8 cellular contexts compared by ENCODE assay signal in the genomic region with DNA sequence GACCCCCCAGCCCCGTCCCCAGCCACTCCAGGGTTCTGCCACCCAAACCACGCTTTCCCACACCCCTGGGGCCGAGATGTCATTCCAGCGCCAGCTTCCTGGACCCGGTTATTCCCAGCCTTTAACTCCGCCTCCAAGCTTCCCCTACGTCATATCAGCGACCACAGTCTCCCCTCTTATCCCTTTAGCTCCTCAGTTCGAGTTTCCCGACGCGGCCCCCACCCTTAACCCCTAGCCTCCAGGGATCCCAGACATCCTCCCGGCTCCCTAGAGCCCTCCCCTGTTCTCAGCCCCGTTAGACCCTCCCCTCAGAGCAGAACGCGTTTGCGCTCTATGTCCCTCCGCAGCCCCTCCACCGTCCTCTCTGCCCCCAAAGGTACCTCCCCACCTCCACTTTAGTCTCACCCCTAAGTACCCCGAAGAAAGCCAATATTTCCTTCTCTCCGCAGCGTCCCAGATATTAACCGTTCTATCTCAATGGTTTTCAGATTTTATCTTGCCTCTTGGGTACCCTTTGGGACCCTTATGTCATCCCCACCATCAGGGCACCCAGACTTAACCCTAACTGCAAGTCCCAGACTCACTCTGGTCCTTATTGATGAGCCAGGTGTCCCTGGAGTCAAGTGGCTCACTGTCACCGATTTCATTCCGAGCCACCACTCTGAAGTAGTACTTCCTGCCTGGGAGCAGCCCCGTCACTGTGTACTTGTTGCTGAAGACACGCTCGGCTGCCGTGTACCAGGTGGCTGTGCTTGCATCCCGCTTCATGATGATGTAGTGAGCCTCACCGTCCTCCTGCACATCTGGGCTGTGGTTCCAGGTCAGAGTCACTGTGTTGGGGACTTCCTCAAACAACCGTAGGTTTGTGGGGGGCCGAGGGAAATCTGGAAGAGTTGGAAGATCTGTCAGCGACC. TPM values are rescaled to one million over a fixed set of nuclear protein-coding genes. Genes with fewer than 3 reads are reported as not detected.
DNase-seq lines count a peak whose midpoint lies in the region; ATAC-seq, FAIRE-seq and TF ChIP-seq lines count a peak whose summit lies in the region.

No MANE protein-coding gene starts in this region.

- H3K9ac ChIP-seq in GM23248: no peak overlapping the region
- no peak overlapping the region for H3K9ac ChIP-seq in OCI-LY3 (ENCODE audit: low read length)

- intact Hi-C loops in CD4-positive, alpha-beta T cell (cut with DNase I, micrococcal nuclease): loop anchor here (5.0 to 10.0 kb wide), 3 partner anchors 34 to 692 kb away; a partner anchor contains a TSS

- no peaks in the 10 kb centered on the region for H3K27me3 ChIP-seq in CD4-positive, alpha-beta T cell (ENCODE audit: control insufficient read depth, insufficient read depth, low read length)
- peaks cover 14% of the 10 kb centered on the region for H3K27me3 ChIP-seq in GM23248 (replicated peaks; ENCODE audit: insufficient read depth)
- H3K27me3 ChIP-seq in OCI-LY3 (ENCODE audit: low read depth, low read length): peaks cover 9% of the 10 kb centered on the region; the same call in 1 of the 2 replicates
- no peaks in the 10 kb centered on the region for H3K27me3 ChIP-seq in right atrium auricular region

- H3K36me3 Mint-ChIP-seq in CD4-positive, alpha-beta T cell (ENCODE audit: low read depth): no peaks in the 10 kb centered on the region

- H3K27me3 Mint-ChIP-seq in CD4-positive, alpha-beta T cell: no peaks in the 10 kb centered on the region

- ATAC-seq in CD4-positive, alpha-beta T cell (ENCODE audit: poor library complexity): peak; percentile 90

- no peaks in the 10 kb centered on the region for H3K9me2 ChIP-seq in GM23248 (ENCODE audit: insufficient read depth)

- no peaks in the 10 kb centered on the region for H4K20me1 ChIP-seq in GM23248 (ENCODE audit: insufficient read depth)
- no peaks in the 10 kb centered on the region for H4K20me1 ChIP-seq in OCI-LY3 (ENCODE audit: insufficient read depth, low read length)

- H3K4me3 ChIP-seq in GM23248: peak overlapping the region; percentile 49; the same call in 1 of the 2 replicates
- peak overlapping the region; percentile 62 for H3K4me3 ChIP-seq in OCI-LY3 (ENCODE audit: low read length)
- H3K4me3 ChIP-seq in right atrium auricular region: peak overlapping the region; percentile 40 to 59
- H3K4me3 ChIP-seq in retinal pigment epithelial cell (ENCODE audit: low read length): peak overlapping the region; percentile 66

- peak overlapping the region; percentile 82 for H3K27ac Mint-ChIP-seq in CD4-positive, alpha-beta T cell

- no peak for TF ChIP-seq CTCF in CD4-positive, alpha-beta T cell (IDR thresholded peaks at IDR 0.05)
- TF ChIP-seq CTCF in OCI-LY3 (IDR thresholded peaks at IDR 0.05; ENCODE audit: low read depth, low read length) (no peak), right atrium auricular region (IDR thresholded peaks at IDR 0.05) (no peak), retinal pigment epithelial cell (conservative IDR thresholded peaks at IDR 0.05; ENCODE audit: low read depth, low read length) (no peak)

- POLR2A ChIA-PET in CD4-positive, alpha-beta T cell (lab: Charles Lee): interaction anchor here (0.6 to 1.6 kb wide), 5 partner anchors 15 to 1629 kb away, joined by 4 to 13 read pairs (median 6); a partner anchor contains a TSS

- DNase-seq in CD4-positive, alpha-beta T cell: peak; percentile 37 to 59 (median 47)
- DNase-seq in GM23248 (peak; percentile 26), amniotic epithelial cell (ENCODE audit: low read depth) (peak; percentile 57), right atrium auricular region (ENCODE audit: low spot score) (peak; percentile 73), retinal pigment epithelial cell (ENCODE audit: low read depth) (no peak), H4 (ENCODE audit: low spot score) (no peak), urothelium cell line (ENCODE audit: low spot score) (no peak)

- no peaks in the 10 kb centered on the region for H3K36me3 ChIP-seq in GM23248 (ENCODE audit: low read depth)
- no peaks in the 10 kb centered on the region for H3K36me3 ChIP-seq in OCI-LY3 (replicated peaks; ENCODE audit: low read depth, low read length)
- peaks cover 7% of the 10 kb centered on the region for H3K36me3 ChIP-seq in right atrium auricular region

- CTCF ChIA-PET in CD4-positive, alpha-beta T cell (lab: Charles Lee): interaction anchor here (1.4 kb wide), 1 partner anchor 21 kb away, joined by 5 read pairs; no protein-coding TSS in a partner anchor

- WGBS in GM23248 (ENCODE audit: low coverage in 1 of 2, low lambda C conversion rate in 2 of 2, missing lambda C conversion rate in 2 of 2), 2 experiments: 15% methylated on average over 32 to 34 of the region's 34 CpGs

- no peaks in the 10 kb centered on the region for H3K9me3 Mint-ChIP-seq in CD4-positive, alpha-beta T cell

- FAIRE-seq in urothelium cell line (lab: Jason Lieb, UNC): no peak

- H2AFZ ChIP-seq in GM23248: peak overlapping the region; percentile 74
- no peak overlapping the region; the same call in 1 of the 2 replicates for H2AFZ ChIP-seq in OCI-LY3 (ENCODE audit: low read depth, low read length)

- H3F3A ChIP-seq in GM23248 (ENCODE audit: insufficient read depth): no peaks in the 10 kb centered on the region

- H3K9me3 ChIP-seq in CD4-positive, alpha-beta T cell (ENCODE audit: control insufficient read depth, low read length): no peaks in the 10 kb centered on the region
- H3K9me3 ChIP-seq in GM23248 (ENCODE audit: low read depth) (no peaks in the 10 kb centered on the region), OCI-LY3 (ENCODE audit: insufficient read depth, low read length) (no peaks in the 10 kb centered on the region), right atrium auricular region (no peaks in the 10 kb centered on the region)

- H3K4me3 Mint-ChIP-seq in CD4-positive, alpha-beta T cell: peak overlapping the region; percentile 95

- H3K27ac ChIP-seq in CD4-positive, alpha-beta T cell (ENCODE audit: low read depth, low read length): peak overlapping the region; percentile 23
- H3K27ac ChIP-seq in GM23248: no peak overlapping the region
- H3K27ac ChIP-seq in OCI-LY3 (ENCODE audit: low read length): no peak overlapping the region
- H3K27ac ChIP-seq in right atrium auricular region: peak overlapping the region; percentile 53 to 79

- in situ Hi-C loops in GM23248 (cut with MboI): no loop called here

- H3K79me2 ChIP-seq in GM23248 (ENCODE audit: insufficient read depth) (no peaks in the 10 kb centered on the region), OCI-LY3 (ENCODE audit: low read length) (no peaks in the 10 kb centered on the region)

- H3K4me2 ChIP-seq in GM23248 (ENCODE audit: unreplicated experiment) (no peak overlapping the region), OCI-LY3 (ENCODE audit: low read length) (peak overlapping the region; percentile 61)

- H3K4me1 ChIP-seq in GM23248 (ENCODE audit: insufficient read depth) (no peaks in the 10 kb centered on the region), OCI-LY3 (ENCODE audit: low read length) (peaks cover 25% of the 10 kb centered on the region), right atrium auricular region (peaks cover 0 to 42% of the 10 kb centered on the region in 2 donors)

- H3K4me1 Mint-ChIP-seq in CD4-positive, alpha-beta T cell (ENCODE audit: low read depth): peaks cover 21% of the 10 kb centered on the region

RNA-seq across cellular contexts. Expression of a gene that starts 8.0 kb away (rescaled TPM):
- 1 to 10 TPM; 8.0 to 8.5 TPM for total RNA-seq in CD4-positive, alpha-beta T cell
- total RNA-seq in GM23248 (2014; rRNA removed; shearing (Covaris generic)): under 0.01 and 0.32 TPM in 2 replicates
- polyA plus RNA-seq in GM23248 (2016; fragmentation: Nextera tagmentation; extraction: Ambion mirVana): 0.38 and 1.0 TPM in 2 replicates
- total RNA-seq in right atrium auricular region: 1 to 10 TPM; 2.6 to 4.6 TPM
- total RNA-seq in H4 (2014; rRNA removed; shearing (Covaris generic)): 3.5 and 3.8 TPM in 2 replicates

RNA-seq across cellular contexts. Expression of a gene that starts 19.4 kb away (rescaled TPM):
- 1 to 10 TPM; 4.0 to 5.0 TPM for total RNA-seq in CD4-positive, alpha-beta T cell
- total RNA-seq in GM23248 (2014; rRNA removed; shearing (Covaris generic)): not detected in 2 replicates
- not detected in 2 replicates for polyA plus RNA-seq in GM23248 (2016; fragmentation: Nextera tagmentation; extraction: Ambion mirVana)
- under 1 TPM in 1 of 2 donors, not detected in 1; 0.39 TPM for total RNA-seq in right atrium auricular region
- not detected in 2 replicates for total RNA-seq in H4 (2014; rRNA removed; shearing (Covaris generic))

Comparison
In these comparisons a context has a peak if more than half of its experiments do, and no peak if none do; other contexts are left out.
1. DNase-seq: peak in CD4-positive, alpha-beta T cell (10 of 10), GM23248 (single experiment), amniotic epithelial cell (single experiment) and right atrium auricular region (single experiment); none in retinal pigment epithelial cell (single experiment), H4 (single experiment) and urothelium cell line (single experiment).
2. H3K27ac ChIP-seq: peak in CD4-positive, alpha-beta T cell (single experiment) and right atrium auricular region (2 of 2); none in GM23248 (single experiment) and OCI-LY3 (single experiment).
3. Peak in every context shown above with its lines, with median percentiles within 50 percentile points of each other: H3K4me3 ChIP-seq.